14 cellular contexts compared by ENCODE assay signal in the genomic region with DNA sequence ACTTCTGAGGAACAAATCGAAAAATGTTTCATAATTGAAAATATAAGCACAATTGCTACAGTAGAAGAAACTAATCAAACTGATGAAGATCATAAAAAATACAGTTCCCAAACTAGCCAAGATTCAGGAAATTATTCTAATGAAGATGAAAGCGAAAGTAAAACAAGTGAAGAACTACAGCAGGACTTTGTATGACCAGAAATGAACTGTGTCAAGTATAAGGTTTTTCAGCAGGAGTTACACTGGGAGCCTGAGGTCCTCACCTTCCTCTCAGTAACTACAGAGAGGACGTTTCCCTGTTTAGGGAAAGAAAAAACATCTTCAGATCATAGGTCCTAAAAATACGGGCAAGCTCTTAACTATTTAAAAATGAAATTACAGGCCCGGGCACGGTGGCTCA. TPM values are rescaled to one million over a fixed set of nuclear protein-coding genes. Genes with fewer than 3 reads are reported as not detected.
DNase-seq lines count a peak whose midpoint lies in the region; ATAC-seq and TF ChIP-seq lines count a peak whose summit lies in the region.
"Had no signal": no experiment of that assay in that cellular context is flagged by ENCODE, and none has a peak within 500 bp of the region (broad histone marks: within the 10 kb centered on the region; RNA-seq: fewer than 3 reads in every experiment).

No MANE protein-coding gene starts in this region.

- POLR2A ChIA-PET in CD4-positive, alpha-beta T cell (lab: Charles Lee): no interaction called here

- H3K79me2 ChIP-seq in ACC112 (ENCODE audit: control insufficient read depth, insufficient read depth, low read length, unreplicated experiment): no peaks in the 10 kb centered on the region

- no peak for DNase-seq in CD4-positive, alpha-beta T cell
- peak; percentile 21 to 30 for DNase-seq in lung microvascular endothelial cell (ENCODE audit: low read depth in 2 of 2)
- DNase-seq in Ammon's horn (ENCODE audit: low spot score): no peak
- DNase-seq: effector memory CD8-positive, alpha-beta T cell; IMR-90; NCI-H2029 treated with DMSO at 0.1 percent for 48 hours; NCI-H510A treated with DMSO at 0.1 percent for 48 hours; stimulated activated CD4-positive, alpha-beta T cell treated with anti-CD3 and anti-CD28 coated beads, Interleukin-4, amount 100 ng/mL, for 4 hours; tibial artery had no signal

- no peak for ATAC-seq in CD4-positive, alpha-beta T cell (ENCODE audit: poor library complexity)
- no peak for ATAC-seq in activated T-helper 17 cell treated with anti-CD3 and anti-CD28 coated beads, Interleukin-2, amount 50 U/mL, for 72 hours (replicated peaks)
- no peak for ATAC-seq in HG02981 (IDR thresholded peaks at IDR 0.05; ENCODE audit: unreplicated experiment)
- ATAC-seq in HG03378 (IDR thresholded peaks at IDR 0.05; ENCODE audit: unreplicated experiment): no peak
- ATAC-seq: effector memory CD8-positive, alpha-beta T cell had no signal

- peak overlapping the region; percentile 31 for H3K27ac Mint-ChIP-seq in CD4-positive, alpha-beta T cell
- H3K27ac Mint-ChIP-seq in activated T-helper 17 cell treated with anti-CD3 and anti-CD28 coated beads, Interleukin-2, amount 50 U/mL, for 72 hours: peak overlapping the region; percentile 52

- peaks cover 9% of the 10 kb centered on the region; the same call in 1 of the 2 replicates for H3K36me3 ChIP-seq in ACC112 (ENCODE audit: insufficient read depth, low read length)

- no peaks in the 10 kb centered on the region for H3K9me3 Mint-ChIP-seq in CD4-positive, alpha-beta T cell
- H3K9me3 Mint-ChIP-seq in activated T-helper 17 cell treated with anti-CD3 and anti-CD28 coated beads, Interleukin-2, amount 50 U/mL, for 72 hours: no peaks in the 10 kb centered on the region
- H3K9me3 Mint-ChIP-seq: effector memory CD8-positive, alpha-beta T cell had no signal

- peaks cover 15% of the 10 kb centered on the region for H3K4me1 Mint-ChIP-seq in CD4-positive, alpha-beta T cell (ENCODE audit: low read depth)
- H3K4me1 Mint-ChIP-seq in activated T-helper 17 cell treated with anti-CD3 and anti-CD28 coated beads, Interleukin-2, amount 50 U/mL, for 72 hours: peaks cover 5% of the 10 kb centered on the region

- TF ChIP-seq CTCF in CD4-positive, alpha-beta T cell (IDR thresholded peaks at IDR 0.05): no peak

- intact Hi-C loops in CD4-positive, alpha-beta T cell (cut with DNase I, micrococcal nuclease): loop anchor here in 1 of 2 experiments (5.0 kb wide), 2 partner anchors 87 to 153 kb away; no protein-coding TSS in a partner anchor

- CTCF ChIA-PET in CD4-positive, alpha-beta T cell (lab: Charles Lee): interaction anchor here (1.3 kb wide), 1 partner anchor 155 kb away, joined by 3 read pairs; no protein-coding TSS in a partner anchor

- peak overlapping the region; percentile 17; the same call in 1 of the 2 replicates for H3K4me3 ChIP-seq in ACC112 (ENCODE audit: low read depth, low read length)
- H3K4me3 ChIP-seq: tibial artery had no signal

- no peaks in the 10 kb centered on the region for H3K27me3 Mint-ChIP-seq in CD4-positive, alpha-beta T cell
- H3K27me3 Mint-ChIP-seq in activated T-helper 17 cell treated with anti-CD3 and anti-CD28 coated beads, Interleukin-2, amount 50 U/mL, for 72 hours: no peaks in the 10 kb centered on the region
- H3K27me3 Mint-ChIP-seq: effector memory CD8-positive, alpha-beta T cell had no signal

- no peaks in the 10 kb centered on the region for H3K9me3 ChIP-seq in CD4-positive, alpha-beta T cell (ENCODE audit: control insufficient read depth, low read length)
- H3K9me3 ChIP-seq: tibial artery had no signal

- peaks cover under 1% of the 10 kb centered on the region for H3K4me1 ChIP-seq in ACC112 (ENCODE audit: control insufficient read depth, insufficient read depth, low read length, unreplicated experiment)

- no peak overlapping the region for H3K27ac ChIP-seq in ACC112 (ENCODE audit: low read depth, low read length)
- no peak overlapping the region for H3K27ac ChIP-seq in CD4-positive, alpha-beta T cell (ENCODE audit: low read depth, low read length)
- H3K27ac ChIP-seq: C4-2B, tibial artery had no signal

- no peak overlapping the region for H2AFZ ChIP-seq in ACC112 (ENCODE audit: low read length, unreplicated experiment)

- H3K36me3 Mint-ChIP-seq in CD4-positive, alpha-beta T cell (ENCODE audit: low read depth): peaks cover 56% of the 10 kb centered on the region
- H3K36me3 Mint-ChIP-seq in activated T-helper 17 cell treated with anti-CD3 and anti-CD28 coated beads, Interleukin-2, amount 50 U/mL, for 72 hours (ENCODE audit: low read depth): peaks cover 63% of the 10 kb centered on the region

- no peak overlapping the region for H3K4me3 Mint-ChIP-seq in CD4-positive, alpha-beta T cell
- no peak overlapping the region for H3K4me3 Mint-ChIP-seq in activated T-helper 17 cell treated with anti-CD3 and anti-CD28 coated beads, Interleukin-2, amount 50 U/mL, for 72 hours
- H3K4me3 Mint-ChIP-seq: effector memory CD8-positive, alpha-beta T cell had no signal

- no peaks in the 10 kb centered on the region for H3K27me3 ChIP-seq in ACC112 (ENCODE audit: insufficient read depth, low read length)
- H3K27me3 ChIP-seq in CD4-positive, alpha-beta T cell (ENCODE audit: control insufficient read depth, insufficient read depth, low read length): no peaks in the 10 kb centered on the region
- H3K27me3 ChIP-seq: tibial artery had no signal

RNA-seq across cellular contexts. Expression of a gene that starts 30.6 kb away (rescaled TPM):
- 10 to 100 TPM; 20.4 to 26.8 TPM for total RNA-seq in CD4-positive, alpha-beta T cell
- 10 to 100 TPM; 38.5 to 38.8 TPM for total RNA-seq in activated T-helper 17 cell treated with anti-CD3 and anti-CD28 coated beads, Interleukin-2, amount 50 U/mL, for 72 hours
- 13.1 and 19.2 TPM in 2 replicates for total RNA-seq in lung microvascular endothelial cell

RNA-seq across cellular contexts. Expression of a gene that starts 47.9 kb away (rescaled TPM):
- total RNA-seq in CD4-positive, alpha-beta T cell: 10 to 100 TPM; 14.6 to 17.7 TPM
- total RNA-seq in activated T-helper 17 cell treated with anti-CD3 and anti-CD28 coated beads, Interleukin-2, amount 50 U/mL, for 72 hours: 1 to 10 TPM; 5.8 to 8.5 TPM
- 36.2 and 48.8 TPM in 2 replicates for total RNA-seq in lung microvascular endothelial cell

Comparison
In these comparisons a context has a peak if more than half of its experiments do, and no peak if none do; other contexts are left out.
1. DNase-seq: peak in lung microvascular endothelial cell (2 of 2); none in CD4-positive, alpha-beta T cell (0 of 10) and Ammon's horn (single experiment).